6 cellular contexts compared by ENCODE assay signal in genomic region chr19:1606138-1606651, GRCh38. TPM values are rescaled to one million over a fixed set of nuclear protein-coding genes. Genes with fewer than 3 reads are reported as not detected.
A peak's percentile ranks its signal among the peaks of the same experiment; 100 is the strongest.
DNase-seq lines count a peak whose midpoint lies in the region; ATAC-seq and TF ChIP-seq lines count a peak whose summit lies in the region.

No MANE protein-coding gene starts in this region.

- intact Hi-C loops in spleen (cut with DNase I; ENCODE audit: low total_unique reads) = loop anchor here (5.0 kb wide), 1 partner anchor 46 kb away; the partner anchor contains the start of gene TCF3

- H3K27me3 ChIP-seq in MG63 (no peaks in the 10 kb centered on the region), spleen (replicated peaks in 1 of 7) (no peaks in the 10 kb centered on the region)

- H3K4me1 ChIP-seq in spleen = peaks cover 36 to 89% (median 61%) of the 10 kb centered on the region in 6 donors

- 18 to 23% (median 19%) methylated on average over 16 of the region's 16 CpGs for WGBS in spleen, 5 donors

- peak overlapping the region; percentile 86 for H3K4me3 ChIP-seq in MG63
- peak overlapping the region; percentile 100 for H3K4me3 ChIP-seq in epithelial cell of proximal tubule (ENCODE audit: low read depth, low read length)
- peak overlapping the region in 7 of 8 donors; percentile 81 to 100 (median 95) for H3K4me3 ChIP-seq in spleen

- peak overlapping the region; percentile 80 to 95 (median 94) for H3K27ac ChIP-seq in spleen

- DNase-seq in MG63 = no peak
- DNase-seq in epithelial cell of proximal tubule (ENCODE audit: low read depth) = no peak
- no peak for DNase-seq in spleen
- DNase-seq in mucosa of gallbladder (ENCODE audit: low spot score) = no peak
- no peak for DNase-seq in NCI-H510A treated with DMSO at 0.1 percent for 48 hours (lab: John Stamatoyannopoulos, UW)

- ATAC-seq in HG02938 (IDR thresholded peaks at IDR 0.05; ENCODE audit: unreplicated experiment) = no peak

- no peak for TF ChIP-seq POLR2A in spleen (IDR thresholded peaks at IDR 0.05)

- no peak for TF ChIP-seq CTCF in epithelial cell of proximal tubule (conservative IDR thresholded peaks at IDR 0.05; ENCODE audit: low read depth, low read length)
- TF ChIP-seq CTCF in spleen (IDR thresholded peaks at IDR 0.05 in 8 of 11, conservative IDR thresholded peaks at IDR 0.05 in 3 of 11) = no peak

- peaks cover 7% of the 10 kb centered on the region for H3K36me3 ChIP-seq in MG63
- peaks cover 0 to 43% (median 3%) of the 10 kb centered on the region in 6 donors for H3K36me3 ChIP-seq in spleen

- H3K9me3 ChIP-seq in MG63 = no peaks in the 10 kb centered on the region
- H3K9me3 ChIP-seq in spleen = no peaks in the 10 kb centered on the region

RNA-seq across cellular contexts. Expression of gene UQCR11, which starts 0.9 kb away (rescaled TPM):
- 59.5 and 192 TPM in 2 replicates for total RNA-seq in MG63 (2014; rRNA removed; shearing (Covaris generic); ENCODE audit: low replicate concordance)
- 91.4 and 114 TPM in 2 replicates for total RNA-seq in epithelial cell of proximal tubule
- 100 to 1,000 TPM in 4 of 7 donors, 10 to 100 TPM in 3; 40.9 to 165 (median 129) TPM for total RNA-seq in spleen
- polyA plus RNA-seq in spleen = 100 to 1,000 TPM in 2 of 3 donors, 10 to 100 TPM in 1; 93.4 to 153 (median 145) TPM
- total RNA-seq in mucosa of gallbladder = 254 TPM

RNA-seq across cellular contexts. Expression of gene MBD3, which starts 13.5 kb away (rescaled TPM):
- total RNA-seq in MG63 (2014; rRNA removed; shearing (Covaris generic); ENCODE audit: low replicate concordance) = 75.8 and 119 TPM in 2 replicates
- 115 and 149 TPM in 2 replicates for total RNA-seq in epithelial cell of proximal tubule
- 10 to 100 TPM; 57.4 to 80.9 (median 74.3) TPM for total RNA-seq in spleen
- 100 to 1,000 TPM in 1 of 3 donors, 10 to 100 TPM in 2; 62.2 to 177 (median 89.3) TPM for polyA plus RNA-seq in spleen
- 82.8 TPM for total RNA-seq in mucosa of gallbladder

RNA-seq across cellular contexts. Expression of gene MEX3D, which starts 38.1 kb away (rescaled TPM):
- 26.0 and 27.5 TPM in 2 replicates for total RNA-seq in MG63 (2014; rRNA removed; shearing (Covaris generic); ENCODE audit: low replicate concordance)
- total RNA-seq in epithelial cell of proximal tubule (134 and 139 TPM in 2 replicates), spleen (10 to 100 TPM in 1 of 7 donors, 1 to 10 TPM in 6; 5.4 to 11.7 (median 6.7) TPM), mucosa of gallbladder (58.6 TPM)
- polyA plus RNA-seq in spleen = 1 to 10 TPM in 2 of 3 donors, under 1 TPM in 1; 0.87 to 2.7 (median 2.0) TPM

RNA-seq across cellular contexts. Expression of gene TCF3, which starts 46.2 kb away (rescaled TPM):
- total RNA-seq in MG63 (2014; rRNA removed; shearing (Covaris generic); ENCODE audit: low replicate concordance) = 78.5 and 135 TPM in 2 replicates
- total RNA-seq in epithelial cell of proximal tubule (180 and 197 TPM in 2 replicates), spleen (100 to 1,000 TPM in 5 of 7 donors, 10 to 100 TPM in 2; 79.2 to 135 (median 107) TPM), mucosa of gallbladder (83.0 TPM)
- 10 to 100 TPM; 81.0 to 96.5 (median 88.9) TPM for polyA plus RNA-seq in spleen
